Comparison of ENCODE assay signal across 21 cellular contexts in genomic region chr5:140282266-140282665, GRCh38. TPM values are rescaled to one million over a fixed set of nuclear protein-coding genes. Genes with fewer than 3 reads are reported as not detected.
A peak's percentile ranks its signal among the peaks of the same experiment; 100 is the strongest.
DNase-seq lines count a peak whose midpoint lies in the region; ATAC-seq, FAIRE-seq and TF ChIP-seq lines count a peak whose summit lies in the region.
"Had no signal": no experiment of that assay in that cellular context is flagged by ENCODE, and none has a peak within 500 bp of the region (broad histone marks: within the 10 kb centered on the region; RNA-seq: fewer than 3 reads in every experiment).

No MANE protein-coding gene starts in this region.

- H3K27me3 Mint-ChIP-seq in T-helper 17 cell, result no peaks in the 10 kb centered on the region
- H3K27me3 Mint-ChIP-seq: CD4-positive, alpha-beta memory T cell; IgD-negative memory B cell had no signal

- intact Hi-C loops in OCI-LY7 (cut with micrococcal nuclease; ENCODE audit: unreplicated experiment), result loop anchor here (5.0 kb wide), 1 partner anchor 65 kb away; the partner anchor contains the start of gene HBEGF
- intact Hi-C loops in pancreas (cut with DNase I), result no loop called here

- WGBS in pancreas, 2 donors, result 88 to 89% methylated on average over 2 of the region's 2 CpGs

- no peak overlapping the region for H3K4me3 Mint-ChIP-seq in T-helper 17 cell
- H3K4me3 Mint-ChIP-seq: CD14-positive monocyte; CD4-positive, alpha-beta memory T cell; GM23338; HFFc6 had no signal

- no peak overlapping the region for H2AFZ ChIP-seq in OCI-LY7 (ENCODE audit: low read length)
- no peak overlapping the region for H2AFZ ChIP-seq in osteoblast (ENCODE audit: low read length)
- H2AFZ ChIP-seq: GM23338 had no signal

- H3K36me3 ChIP-seq in OCI-LY7 (ENCODE audit: insufficient read depth, low read length) (peaks cover 24% of the 10 kb centered on the region), pancreas (no peaks in the 10 kb centered on the region), osteoblast (ENCODE audit: insufficient read depth, low read length) (no peaks in the 10 kb centered on the region)

- CTCF ChIA-PET in OCI-LY7 (lab: Charles Lee; ENCODE audit: unreplicated experiment), result interaction anchor here (3.5 kb wide), 1 partner anchor 36 kb away, joined by 13 read pairs; no protein-coding TSS in a partner anchor

- peaks cover 10% of the 10 kb centered on the region for H3K4me1 Mint-ChIP-seq in T-helper 17 cell
- H3K4me1 Mint-ChIP-seq: GM23338 had no signal

- no peak for ATAC-seq in T-helper 17 cell
- ATAC-seq in pancreas, result no peak
- ATAC-seq in HG02870 (IDR thresholded peaks at IDR 0.05; ENCODE audit: unreplicated experiment), result no peak
- ATAC-seq: GM23338, HepG2 had no signal

- FAIRE-seq in G401.6 (lab: Jason Lieb, UNC), result peak; percentile 79
- peak; percentile 5 for FAIRE-seq in pancreas (lab: Jason Lieb, UNC)
- FAIRE-seq: GM12891, GM19239, HepG2 had no signal

- H3K79me2 ChIP-seq in OCI-LY7 (ENCODE audit: insufficient read depth, low read depth, low read length) (peaks cover 48% of the 10 kb centered on the region), osteoblast (ENCODE audit: insufficient read depth, low read length) (peaks cover 49% of the 10 kb centered on the region)

- H3K4me2 ChIP-seq in OCI-LY7 (ENCODE audit: low read length), result peak overlapping the region; percentile 50
- no peak overlapping the region for H3K4me2 ChIP-seq in osteoblast (ENCODE audit: insufficient read depth, low read length)
- H3K4me2 ChIP-seq: BLaER1, GM23338 had no signal

- BruUV-seq in OCI-LY7 (replicated peaks; lab: Mats Ljungman, UMichigan), result no TSS peak

- POLR2A ChIA-PET in OCI-LY7 (lab: Charles Lee), result interaction anchor here (1.0 to 4.8 kb wide), 6 partner anchors 11 to 62 kb away, joined by 3 to 81 read pairs (median 7); partner anchors contain the start of gene PFDN1

- H3K27ac ChIP-seq in OCI-LY7 (ENCODE audit: low read depth, low read length, poor library complexity, severe bottlenecking) (peak overlapping the region; percentile 44), pancreas (no peak overlapping the region), osteoblast (ENCODE audit: low read depth, low read length) (no peak overlapping the region)
- H3K27ac ChIP-seq: BLaER1 had no signal

- TF ChIP-seq CTCF in OCI-LY7 (conservative IDR thresholded peaks at IDR 0.05; ENCODE audit: low read length) (no peak), pancreas (IDR thresholded peaks at IDR 0.05) (no peak), osteoblast (IDR thresholded peaks at IDR 0.05; ENCODE audit: extremely low read depth, low read depth, low read length) (no peak)

- peaks cover 57% of the 10 kb centered on the region for H3K4me1 ChIP-seq in OCI-LY7 (ENCODE audit: insufficient read depth, low read length, poor library complexity, severe bottlenecking)
- H3K4me1 ChIP-seq in pancreas, result peaks cover 0 to 8% (median 0%) of the 10 kb centered on the region in 3 donors
- no peaks in the 10 kb centered on the region for H3K4me1 ChIP-seq in osteoblast (ENCODE audit: insufficient read depth, low read length)

- no peak overlapping the region for H3K4me3 ChIP-seq in OCI-LY7 (ENCODE audit: low read depth, low read length, poor library complexity, severe bottlenecking)
- H3K4me3 ChIP-seq in pancreas, result no peak overlapping the region
- H3K4me3 ChIP-seq in osteoblast (ENCODE audit: insufficient read depth, low read length), result no peak overlapping the region
- H3K4me3 ChIP-seq: BLaER1, GM23338 had no signal

- no peaks in the 10 kb centered on the region for H3K27me3 ChIP-seq in pancreas
- no peaks in the 10 kb centered on the region for H3K27me3 ChIP-seq in osteoblast (ENCODE audit: insufficient read depth, low read length)
- H3K27me3 ChIP-seq: BLaER1 had no signal

- H3K9me3 ChIP-seq in OCI-LY7 (ENCODE audit: low read length) (peaks cover 5% of the 10 kb centered on the region; the same call in 1 of the 2 replicates), T-helper 17 cell (ENCODE audit: control insufficient read depth, low read length, poor library complexity, severe bottlenecking) (no peaks in the 10 kb centered on the region), pancreas (no peaks in the 10 kb centered on the region), osteoblast (ENCODE audit: low read depth, low read length) (no peaks in the 10 kb centered on the region)

- peaks cover 3% of the 10 kb centered on the region for H3K36me3 Mint-ChIP-seq in T-helper 17 cell (ENCODE audit: low read depth)

- H3K9me2 ChIP-seq in OCI-LY7 (ENCODE audit: insufficient read depth, low read length), result no peaks in the 10 kb centered on the region

- H4K20me1 ChIP-seq in OCI-LY7 (ENCODE audit: insufficient read depth, low read length) (no peaks in the 10 kb centered on the region), osteoblast (ENCODE audit: insufficient read depth, low read length) (no peaks in the 10 kb centered on the region)

- DNase-seq in OCI-LY7 (ENCODE audit: low spot score) (no peak), T-helper 17 cell (no peak), pancreas (no peak), hypothalamus (lab: John Stamatoyannopoulos, UW) (no peak), retina (no peak), osteoblast (ENCODE audit: insufficient read length, low spot score, missing footprints) (no peak)
- DNase-seq: 8988T; CD4-positive, alpha-beta memory T cell; DMS153; DMS79; HCEC 1CT; HFFc6 had no signal

- H3K27ac Mint-ChIP-seq in T-helper 17 cell, result peak overlapping the region; percentile 41
- H3K27ac Mint-ChIP-seq: GM23338, HFFc6, IgD-negative memory B cell had no signal

RNA-seq across cellular contexts. Expression of gene PFDN1, which starts 20.6 kb away (rescaled TPM):
- total RNA-seq in OCI-LY7 (2014; rRNA removed; shearing (Covaris generic)), result 36.6 and 51.3 TPM in 2 replicates
- total RNA-seq in OCI-LY7 (2022) (73.9 and 82.1 TPM in 2 replicates), T-helper 17 cell (10 to 100 TPM; 33.4 to 35.2 TPM), pancreas (10 to 100 TPM; 10.5 to 26.3 (median 15.0) TPM), osteoblast (58.3 and 65.9 TPM in 2 replicates)
- 10 to 100 TPM; 38.9 to 43.9 TPM for polyA plus RNA-seq in pancreas
